Comparison of ENCODE assay signal across 9 cellular contexts in the genomic region with DNA sequence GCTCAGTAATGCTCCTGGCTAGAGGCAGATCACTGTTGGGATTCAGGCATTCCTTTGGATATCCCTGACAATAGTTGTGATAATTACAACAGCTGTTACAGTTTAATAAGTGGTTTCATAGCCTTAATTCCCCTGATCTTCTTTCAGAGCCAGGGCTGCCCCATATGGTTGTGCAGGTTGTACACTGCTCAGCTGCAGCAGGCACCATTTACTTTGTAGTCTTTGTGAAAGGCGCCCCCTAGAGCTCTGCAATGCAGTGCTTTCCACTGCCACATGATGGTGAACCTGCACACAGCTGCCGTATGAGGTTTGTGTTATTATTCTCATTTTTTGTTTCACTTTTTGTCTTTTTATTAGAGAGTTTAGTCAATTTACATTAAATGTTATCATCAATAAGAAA.
DNase-seq lines count a peak whose midpoint lies in the region; ATAC-seq and TF ChIP-seq lines count a peak whose summit lies in the region.
"Had no signal": no experiment of that assay in that cellular context is flagged by ENCODE, and none has a peak within 500 bp of the region (broad histone marks: within the 10 kb centered on the region; RNA-seq: fewer than 3 reads in every experiment).

No MANE protein-coding gene starts in this region.

- POLR2A ChIA-PET in CD4-positive, alpha-beta T cell (lab: Charles Lee) = no interaction called here

- no peaks in the 10 kb centered on the region for H3K4me1 Mint-ChIP-seq in CD4-positive, alpha-beta T cell (ENCODE audit: low read depth)

- peaks cover 13% of the 10 kb centered on the region for H3K27me3 Mint-ChIP-seq in CD4-positive, alpha-beta T cell

- DNase-seq in DMS153 treated with DMSO at 0.1 percent for 48 hours (lab: John Stamatoyannopoulos, UW; ENCODE audit: unreplicated experiment) (peak; percentile 46), NT2/D1 (ENCODE audit: low read depth, low spot score) (peak; percentile 22), HuH-7.5 (ENCODE audit: low spot score) (no peak), NCI-H510A (lab: John Stamatoyannopoulos, UW) (no peak)
- DNase-seq in CD4-positive, alpha-beta T cell = no peak

- no peak overlapping the region for H3K27ac Mint-ChIP-seq in CD4-positive, alpha-beta T cell

- intact Hi-C loops in CD4-positive, alpha-beta T cell (cut with DNase I, micrococcal nuclease) = no loop called here

- H3K27me3 ChIP-seq in NT2/D1 (ENCODE audit: insufficient read depth, insufficient read length) = no peaks in the 10 kb centered on the region
- no peaks in the 10 kb centered on the region for H3K27me3 ChIP-seq in CD4-positive, alpha-beta T cell (ENCODE audit: control insufficient read depth, insufficient read depth, low read length)
- H3K27me3 ChIP-seq: neutrophil had no signal

- H3K36me3 Mint-ChIP-seq in CD4-positive, alpha-beta T cell (ENCODE audit: low read depth) = no peaks in the 10 kb centered on the region

- CTCF ChIA-PET in CD4-positive, alpha-beta T cell (lab: Charles Lee) = no interaction called here

- ATAC-seq in GM19324 (IDR thresholded peaks at IDR 0.05; ENCODE audit: low FRiP score, unreplicated experiment) = peak; percentile 86
- ATAC-seq in HG03139 (IDR thresholded peaks at IDR 0.05; ENCODE audit: unreplicated experiment) = peak; percentile 98
- ATAC-seq in esophagus mucosa = peak; percentile 78
- no peak for ATAC-seq in CD4-positive, alpha-beta T cell (ENCODE audit: poor library complexity)

- H3K4me3 Mint-ChIP-seq in CD4-positive, alpha-beta T cell = no peak overlapping the region

- H3K36me3 ChIP-seq in NT2/D1 (ENCODE audit: insufficient read depth, insufficient read length, low read length) = no peaks in the 10 kb centered on the region
- H3K36me3 ChIP-seq: neutrophil had no signal

- H3K4me3 ChIP-seq in NT2/D1 (ENCODE audit: insufficient read length, low read depth) = no peak overlapping the region

- no peak for TF ChIP-seq CTCF in CD4-positive, alpha-beta T cell (IDR thresholded peaks at IDR 0.05)

- no peak overlapping the region for H3K27ac ChIP-seq in CD4-positive, alpha-beta T cell (ENCODE audit: low read depth, low read length)
- H3K27ac ChIP-seq: neutrophil had no signal

- no peaks in the 10 kb centered on the region for H3K4me1 ChIP-seq in NT2/D1 (ENCODE audit: insufficient read depth, insufficient read length)

- peaks cover 8% of the 10 kb centered on the region; the same call in 1 of the 2 replicates for H3K9me3 ChIP-seq in NT2/D1 (ENCODE audit: insufficient read depth, low read length)
- H3K9me3 ChIP-seq in CD4-positive, alpha-beta T cell (ENCODE audit: control insufficient read depth, low read length) = no peaks in the 10 kb centered on the region
- H3K9me3 ChIP-seq: neutrophil had no signal

- no peak overlapping the region for H3K9ac ChIP-seq in NT2/D1 (ENCODE audit: insufficient read length, low read depth)

- H3K9me3 Mint-ChIP-seq in CD4-positive, alpha-beta T cell = no peaks in the 10 kb centered on the region

Comparison
In these comparisons a context has a peak if more than half of its experiments do, and no peak if none do; other contexts are left out.
1. DNase-seq: peak in DMS153 treated with DMSO at 0.1 percent for 48 hours (single experiment) and NT2/D1 (single experiment); none in CD4-positive, alpha-beta T cell (0 of 10), HuH-7.5 (single experiment) and NCI-H510A (single experiment).